Comparison of ENCODE assay signal across 15 cellular contexts in genomic region chr14:87971010-87971409, GRCh38. TPM values are rescaled to one million over a fixed set of nuclear protein-coding genes. Genes with fewer than 3 reads are reported as not detected.
DNase-seq lines count a peak whose midpoint lies in the region; ATAC-seq, FAIRE-seq and TF ChIP-seq lines count a peak whose summit lies in the region.
"Had no signal": no experiment of that assay in that cellular context is flagged by ENCODE, and none has a peak within 500 bp of the region (broad histone marks: within the 10 kb centered on the region; RNA-seq: fewer than 3 reads in every experiment).

No MANE protein-coding gene starts in this region.

- H3K36me3 ChIP-seq in GM12878 (ENCODE audit: control insufficient read depth in 2 of 2, insufficient read depth in 2 of 2, low read length in 1 of 2) (no peaks in the 10 kb centered on the region), upper lobe of left lung (peaks cover 0 to 30% (median 1%) of the 10 kb centered on the region in 4 donors), breast epithelium (no peaks in the 10 kb centered on the region)

- no peak for TF ChIP-seq CTCF in GM12878 (IDR thresholded peaks at IDR 0.05 in 2 of 3, conservative IDR thresholded peaks at IDR 0.05 in 1 of 3; ENCODE audit: control insufficient read depth in 2 of 3, extremely low read depth in 1 of 3, insufficient read depth in 1 of 3, low read depth in 3 of 3, low read length in 3 of 3)
- no peak for TF ChIP-seq CTCF in upper lobe of left lung (IDR thresholded peaks at IDR 0.05)
- no peak for TF ChIP-seq CTCF in breast epithelium (IDR thresholded peaks at IDR 0.05)

- DNase-seq in GM12878 (ENCODE audit: low read depth, low spot score) (no peak), upper lobe of left lung (no peak), breast epithelium (ENCODE audit: low spot score in 2 of 2) (no peak), SKM-1 treated with dmso at 0.1 percent for 144 hours (lab: John Stamatoyannopoulos, UW; ENCODE audit: unreplicated experiment) (no peak), NCI-H345 treated with DMSO at 0.1 percent for 48 hours (lab: John Stamatoyannopoulos, UW; ENCODE audit: unreplicated experiment) (no peak)
- DNase-seq: activated CD4-positive, CD25-positive, alpha-beta regulatory T cell; head of caudate nucleus; left colon; nephron progenitor cell; right lobe of liver had no signal

- in situ Hi-C loops in GM12878 (cut with MboI), result no loop called here

- H3K9ac ChIP-seq in GM12878 (ENCODE audit: control insufficient read depth, insufficient read depth, low read length), result no peak overlapping the region

- RAD21 ChIA-PET in GM12878 (lab: Charles Lee; ENCODE audit: unreplicated experiment), result interaction anchor here (0.6 kb wide), 1 partner anchor 42 kb away, joined by 3 read pairs; no protein-coding TSS in a partner anchor

- TF ChIP-seq RAD21 in GM12878 (IDR thresholded peaks at IDR 0.05; ENCODE audit: insufficient read depth, low read depth, low read length), result no peak

- peak; percentile 87 for ATAC-seq in GM18907 (IDR thresholded peaks at IDR 0.05; ENCODE audit: unreplicated experiment)
- ATAC-seq in GM21529 (IDR thresholded peaks at IDR 0.05; ENCODE audit: unreplicated experiment), result peak; percentile 99
- peak; percentile 92 for ATAC-seq in HG03064 (IDR thresholded peaks at IDR 0.05; ENCODE audit: low read depth, unreplicated experiment)
- peak; percentile 93 for ATAC-seq in GM12878
- no peak for ATAC-seq in upper lobe of left lung (ENCODE audit: low FRiP score in 2 of 2)
- ATAC-seq: left colon, right lobe of liver had no signal

- intact Hi-C loops in GM12878 (cut with micrococcal nuclease; ENCODE audit: unreplicated experiment), result no loop called here
- intact Hi-C loops in breast epithelium (cut with DNase I; ENCODE audit: low total_unique reads), result no loop called here

- no peaks in the 10 kb centered on the region for H4K20me1 ChIP-seq in GM12878 (ENCODE audit: control insufficient read depth, insufficient read depth)

- SMC1A ChIA-PET in GM12878 (lab: Charles Lee; ENCODE audit: uncharacterized antibody, unreplicated experiment), result interaction anchor here (1.0 to 2.9 kb wide), 3 partner anchors 19 to 57 kb away, joined by 3 to 13 read pairs (median 4); no protein-coding TSS in a partner anchor

- no peaks in the 10 kb centered on the region for H3K9me3 ChIP-seq in GM12878 (replicated peaks; ENCODE audit: control insufficient read depth, insufficient read depth, low read length)
- H3K9me3 ChIP-seq in upper lobe of left lung, result no peaks in the 10 kb centered on the region
- H3K9me3 ChIP-seq in breast epithelium, result no peaks in the 10 kb centered on the region
- H3K9me3 ChIP-seq: right lobe of liver, suprapubic skin had no signal

- H3K27me3 ChIP-seq in GM12878 (replicated peaks in 1 of 2; ENCODE audit: control insufficient read depth in 2 of 2, insufficient read depth in 2 of 2, low read length in 1 of 2) (no peaks in the 10 kb centered on the region), upper lobe of left lung (no peaks in the 10 kb centered on the region), breast epithelium (no peaks in the 10 kb centered on the region)
- H3K27me3 ChIP-seq: right lobe of liver, suprapubic skin had no signal

- H3K4me2 ChIP-seq in GM12878 (ENCODE audit: control insufficient read depth, insufficient read depth), result no peak overlapping the region

- CTCF ChIA-PET in GM12878 (lab: Yijun Ruan, JAX), result interaction anchor here (1.6 kb wide), 2 partner anchors 18 to 21 kb away, joined by 4 to 5 read pairs; no protein-coding TSS in a partner anchor

- H3K27ac ChIP-seq in GM12878 (ENCODE audit: control insufficient read depth, insufficient read depth) (no peak overlapping the region), upper lobe of left lung (no peak overlapping the region), breast epithelium (no peak overlapping the region)
- H3K27ac ChIP-seq: right lobe of liver, SK-N-MC, suprapubic skin had no signal

- no peak overlapping the region for H2AFZ ChIP-seq in GM12878 (ENCODE audit: control insufficient read depth, low read depth, low read length)

- POLR2A ChIA-PET in GM12878 (lab: Charles Lee), result no interaction called here

- TF ChIP-seq EP300 in GM12878 (IDR thresholded peaks at IDR 0.05; ENCODE audit: borderline replicate concordance in 1 of 2, control insufficient read depth in 1 of 2, low read depth in 2 of 2, low read length in 2 of 2) (no peak), upper lobe of left lung (IDR thresholded peaks at IDR 0.05) (no peak)

- TF ChIP-seq POLR2A in GM12878 (IDR thresholded peaks at IDR 0.05; ENCODE audit: low read depth, low read length) (no peak), upper lobe of left lung (IDR thresholded peaks at IDR 0.05) (no peak), breast epithelium (IDR thresholded peaks at IDR 0.05) (no peak)

- H3K4me3 ChIP-seq in GM12878, result no peak overlapping the region
- H3K4me3 ChIP-seq in upper lobe of left lung, result no peak overlapping the region
- H3K4me3 ChIP-seq in breast epithelium, result no peak overlapping the region
- H3K4me3 ChIP-seq: right lobe of liver, SK-N-MC, suprapubic skin had no signal

- no TSS peak for BruUV-seq in GM12878 (replicated peaks; lab: Mats Ljungman, UMichigan)

- H3K4me1 ChIP-seq in GM12878 (ENCODE audit: control insufficient read depth, insufficient read depth, low read length), result no peaks in the 10 kb centered on the region; the same call in 1 of the 2 replicates
- no peaks in the 10 kb centered on the region for H3K4me1 ChIP-seq in upper lobe of left lung
- no peaks in the 10 kb centered on the region for H3K4me1 ChIP-seq in breast epithelium
- H3K4me1 ChIP-seq: right lobe of liver, suprapubic skin had no signal

- H3K79me2 ChIP-seq in GM12878 (ENCODE audit: control insufficient read depth, insufficient read depth, low read length), result no peaks in the 10 kb centered on the region

- no peak for FAIRE-seq in GM12878 (lab: Jason Lieb, UNC)

- WGBS in GM12878 (ENCODE audit: insufficient coverage, insufficient replicate concordance, low lambda C conversion rate, missing lambda C conversion rate), result 39% methylated on average over 2 of the region's 2 CpGs
- 93 to 96% methylated on average over 2 of the region's 2 CpGs for WGBS in upper lobe of left lung, 2 donors

TF ChIP-seq in GM12878, 131 proteins besides CTCF, POLR2A, EP300 and RAD21 (continues in another document):
- no peak for TF ChIP-seq FOS (IDR thresholded peaks at IDR 0.05; ENCODE audit: borderline replicate concordance, extremely low read depth, insufficient read length)
- no peak for TF ChIP-seq KDM1A (IDR thresholded peaks at IDR 0.05; ENCODE audit: borderline replicate concordance)
- TF ChIP-seq CBX3 (IDR thresholded peaks at IDR 0.05; ENCODE audit: borderline replicate concordance, low read depth), result no peak
- no peak for TF ChIP-seq PML (IDR thresholded peaks at IDR 0.05; ENCODE audit: low read length)
- no peak for TF ChIP-seq SPI1 (IDR thresholded peaks at IDR 0.05; ENCODE audit: borderline replicate concordance, insufficient read depth, low read depth, low read length)
- TF ChIP-seq JUNB (IDR thresholded peaks at IDR 0.05), result 0 out of 2 replicates have a peak, but pooled peaks have one; percentile 11
- no peak for TF ChIP-seq NFIC (IDR thresholded peaks at IDR 0.05; ENCODE audit: low read depth, low read length)
- no peak for TF ChIP-seq MYC (IDR thresholded peaks at IDR 0.05; ENCODE audit: insufficient read depth, insufficient read length, insufficient replicate concordance, low read length, severe bottlenecking)

RNA-seq across cellular contexts. Expression of gene GALC, which starts 22.0 kb away (rescaled TPM):
- 63.0 and 73.0 TPM in 2 replicates for total RNA-seq in GM12878 (2013; cell fraction: nucleolus; rRNA removed)
- total RNA-seq in GM12878 (2014; rRNA removed) (4.8 and 6.1 TPM in 2 replicates), GM12878 (2014; rRNA removed; fragmentation: Illumina TruSeq; extraction: Trizol) (4.5 and 4.9 TPM in 2 replicates), GM12878 (2021) (4.1 and 7.5 TPM in 2 replicates), upper lobe of left lung (10 to 100 TPM; 24.2 to 64.3 (median 49.0) TPM), breast epithelium (10 to 100 TPM; 30.8 to 39.8 (median 37.3) TPM)
- 3.1 TPM for polyA plus RNA-seq in GM12878 (2011; ENCODE audit: low read depth)
- polyA plus RNA-seq in GM12878 (2011; rRNA removed) (14.0 and 19.2 TPM in 2 replicates), GM12878 (2014; fragmentation: Illumina TruSeq; extraction: Trizol) (3.9 and 7.0 TPM in 2 replicates), GM12878 (2014; fragmentation: Nextera tagmentation; extraction: Ambion mirVana) (1 to 10 TPM; 1.3 to 1.9 TPM), GM12878 (2014; rRNA removed) (2.8 and 4.7 TPM in 2 replicates), GM12878 (2016; fragmentation: Nextera tagmentation; extraction: Ambion mirVana) (1 to 10 TPM; 4.6 to 5.0 TPM)
- polyA plus RNA-seq in GM12878 (2011; cell fraction: cytosol; rRNA removed), result 6.2 and 7.0 TPM in 2 replicates
- polyA plus RNA-seq in GM12878 (2011; cell fraction: nucleus; rRNA removed), result 14.6 and 15.2 TPM in 2 replicates
- 3.8 TPM in 2 replicates for polyA plus RNA-seq in GM12878 (2012)
- polyA minus RNA-seq in GM12878 (2011; rRNA and poly(A)+ RNA removed), result 12.7 and 13.4 TPM in 2 replicates
- 5.3 and 8.3 TPM in 2 replicates for polyA minus RNA-seq in GM12878 (2011; cell fraction: cytosol; rRNA and poly(A)+ RNA removed)
- polyA minus RNA-seq in GM12878 (2011; cell fraction: nucleus; rRNA and poly(A)+ RNA removed), result 16.3 and 18.2 TPM in 2 replicates

RNA-seq across cellular contexts. Expression of gene GPR65, which starts 33.9 kb away (rescaled TPM):
- total RNA-seq in GM12878 (2013; cell fraction: nucleolus; rRNA removed), result 50.5 and 54.0 TPM in 2 replicates
- total RNA-seq in GM12878 (2014; rRNA removed) (11.5 and 14.0 TPM in 2 replicates), GM12878 (2014; rRNA removed; fragmentation: Illumina TruSeq; extraction: Trizol) (11.6 and 12.7 TPM in 2 replicates), GM12878 (2021) (7.3 and 8.2 TPM in 2 replicates), upper lobe of left lung (1 to 10 TPM; 3.2 to 7.0 (median 3.8) TPM), breast epithelium (1 to 10 TPM; 1.0 to 2.3 (median 1.1) TPM)
- 2.5 TPM for polyA plus RNA-seq in GM12878 (2011; ENCODE audit: low read depth)
- polyA plus RNA-seq in GM12878 (2011; rRNA removed) (14.7 and 25.1 TPM in 2 replicates), GM12878 (2014; fragmentation: Illumina TruSeq; extraction: Trizol) (9.3 and 12.2 TPM in 2 replicates), GM12878 (2014; fragmentation: Nextera tagmentation; extraction: Ambion mirVana) (10 to 100 TPM in 1 of 2 experiments, 1 to 10 TPM in 1; 9.4 to 12.1 TPM), GM12878 (2014; rRNA removed) (3.7 and 4.4 TPM in 2 replicates), GM12878 (2016; fragmentation: Nextera tagmentation; extraction: Ambion mirVana) (1 to 10 TPM; 6.6 to 7.9 TPM)
- 4.3 and 6.1 TPM in 2 replicates for polyA plus RNA-seq in GM12878 (2011; cell fraction: cytosol; rRNA removed)
- polyA plus RNA-seq in GM12878 (2011; cell fraction: nucleus; rRNA removed), result 9.3 and 11.4 TPM in 2 replicates
- polyA plus RNA-seq in GM12878 (2012), result 3.5 and 6.0 TPM in 2 replicates
- polyA minus RNA-seq in GM12878 (2011; rRNA and poly(A)+ RNA removed), result 20.1 and 30.4 TPM in 2 replicates
- polyA minus RNA-seq in GM12878 (2011; cell fraction: cytosol; rRNA and poly(A)+ RNA removed), result 3.6 and 6.1 TPM in 2 replicates
- polyA minus RNA-seq in GM12878 (2011; cell fraction: nucleus; rRNA and poly(A)+ RNA removed), result 17.3 and 22.3 TPM in 2 replicates

Comparison
In these comparisons a context has a peak if more than half of its experiments do, and no peak if none do; other contexts are left out.
1. ATAC-seq: peak in GM18907 (single experiment), GM21529 (single experiment), HG03064 (single experiment) and GM12878 (single experiment); none in upper lobe of left lung (0 of 2).